8 cellular contexts compared by ENCODE assay signal in the genomic region with DNA sequence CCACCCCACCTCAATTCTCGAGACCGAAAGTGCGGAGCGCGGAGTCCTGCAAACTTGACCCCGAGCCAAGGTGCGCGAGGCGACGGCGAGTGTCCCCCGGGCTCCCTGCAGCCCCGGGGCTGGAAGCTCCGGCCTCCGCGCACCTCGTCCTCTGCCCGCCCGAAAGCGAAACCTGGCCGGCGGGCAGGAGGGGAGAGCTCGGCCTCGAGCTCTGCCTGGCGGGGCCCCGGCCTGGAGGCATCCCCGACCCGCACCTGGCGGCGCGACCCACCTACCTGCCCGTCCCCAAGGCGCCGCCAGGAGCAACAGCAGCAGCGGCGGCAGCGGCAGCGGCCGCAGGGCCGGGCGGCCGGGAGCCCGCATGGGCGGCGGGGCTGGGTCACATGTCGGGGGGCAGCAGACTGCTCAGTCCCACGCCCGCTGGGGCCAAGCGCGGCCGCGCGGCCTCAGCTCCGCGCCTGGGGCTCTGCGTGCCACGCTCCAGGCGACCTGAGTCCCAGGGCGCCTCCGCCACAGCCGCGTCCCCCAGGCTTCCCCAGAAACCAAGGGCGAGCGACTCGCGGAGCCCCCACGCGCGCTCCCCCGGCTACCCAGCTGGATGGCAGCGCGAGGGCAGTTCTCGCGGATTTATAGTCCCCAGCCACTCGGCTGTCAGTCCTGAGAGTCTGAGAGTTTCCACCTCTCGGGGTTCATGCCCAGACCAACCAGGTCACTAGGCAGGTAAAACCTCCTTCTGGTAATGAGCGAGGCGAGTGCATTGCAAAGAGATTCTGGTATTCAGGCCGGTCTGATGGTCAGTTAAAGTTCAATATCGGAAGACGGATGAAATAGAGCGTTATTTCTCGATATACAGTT. TPM values are rescaled to one million over a fixed set of nuclear protein-coding genes. Genes with fewer than 3 reads are reported as not detected.
DNase-seq lines count a peak whose midpoint lies in the region; ATAC-seq and TF ChIP-seq lines count a peak whose summit lies in the region.

Gene IL20RA, minus strand, starts transcription at position 600 of the 855 bp plus-strand sequence. Its CDS starts 237 bp downstream, at position 363.

- no peaks in the 10 kb centered on the region for H3K79me2 ChIP-seq in fibroblast of lung (ENCODE audit: control insufficient read depth, insufficient read depth, low read length)

- no peak for TF ChIP-seq CTCF in fibroblast of lung (conservative IDR thresholded peaks at IDR 0.05 in 1 of 2, IDR thresholded peaks at IDR 0.05 in 1 of 2; ENCODE audit: low read depth in 1 of 2, low read length in 2 of 2)

- H3K27me3 ChIP-seq in fibroblast of lung (ENCODE audit: control insufficient read depth, insufficient read depth, low read length) = no peaks in the 10 kb centered on the region
- H3K27me3 ChIP-seq in muscle layer of colon (ENCODE audit: control insufficient read depth in 1 of 2, insufficient read depth in 2 of 2, low read length in 2 of 2) = peaks cover 4 to 11% of the 10 kb centered on the region in 2 donors

- H3K9ac ChIP-seq in fibroblast of lung (ENCODE audit: insufficient read depth, low read length) = peak within 1 kb of the TSS; percentile 55
- H3K9ac ChIP-seq in muscle layer of colon (ENCODE audit: low read length) = no peak within 1 kb of the TSS

- H4K20me1 ChIP-seq in fibroblast of lung (ENCODE audit: control insufficient read depth, extremely low read depth, insufficient read depth, low read length) = no peaks in the 10 kb centered on the region

- H3K9me3 ChIP-seq in fibroblast of lung (ENCODE audit: control insufficient read depth, insufficient read depth, low read depth, low read length) (no peaks in the 10 kb centered on the region), muscle layer of colon (ENCODE audit: low read length) (no peaks in the 10 kb centered on the region)

- H3K27ac ChIP-seq in fibroblast of lung (ENCODE audit: insufficient read depth, low read length) (no peak within 1 kb of the TSS), muscle layer of colon (ENCODE audit: low read depth, low read length) (peak within 1 kb of the TSS; percentile 8)

- H2AFZ ChIP-seq in fibroblast of lung (ENCODE audit: low read length) = peak within 1 kb of the TSS; percentile 90

- H3K4me3 ChIP-seq in fibroblast of lung (replicated peaks in 1 of 4; ENCODE audit: control extremely low read depth in 1 of 4, insufficient read depth in 1 of 4, low read depth in 3 of 4, low read length in 4 of 4) (peak within 1 kb of the TSS; percentile 66 to 93 (median 76)), muscle layer of colon (ENCODE audit: low read depth in 1 of 2, low read length in 2 of 2) (peak within 1 kb of the TSS; percentile 62 to 75)

- H3K36me3 ChIP-seq in fibroblast of lung (ENCODE audit: control insufficient read depth, insufficient read depth, low read length) = no peaks in the 10 kb centered on the region
- no peaks in the 10 kb centered on the region for H3K36me3 ChIP-seq in muscle layer of colon (ENCODE audit: insufficient read depth, low read length)

- ATAC-seq in GM18909 (IDR thresholded peaks at IDR 0.05; ENCODE audit: poor library complexity, unreplicated experiment) (peak; percentile 58), HG03469 (IDR thresholded peaks at IDR 0.05; ENCODE audit: unreplicated experiment) (no peak), GM21381 (IDR thresholded peaks at IDR 0.05; ENCODE audit: unreplicated experiment) (no peak), GM21390 (IDR thresholded peaks at IDR 0.05; ENCODE audit: unreplicated experiment) (no peak)

- peak; percentile 30 for DNase-seq in AG08395 (ENCODE audit: low spot score)
- peak; percentile 4 for DNase-seq in T-helper 9 cell
- peak in 1 of 2 donors; percentile 14 for DNase-seq in fibroblast of lung (ENCODE audit: low read depth in 2 of 2)

- H3K4me2 ChIP-seq in fibroblast of lung (ENCODE audit: extremely low read depth, insufficient read depth, low read length) = peak within 1 kb of the TSS; percentile 83

- no peaks in the 10 kb centered on the region for H3K4me1 ChIP-seq in fibroblast of lung (ENCODE audit: control insufficient read depth, extremely low read depth, insufficient read depth, low read length)
- H3K4me1 ChIP-seq in muscle layer of colon (ENCODE audit: insufficient read depth, low read length) = no peaks in the 10 kb centered on the region

RNA-seq across cellular contexts. Expression of gene IL20RA, which starts in this region (rescaled TPM):
- total RNA-seq in fibroblast of lung = 0.33 and 0.77 TPM in 2 replicates
- 0.10 and 0.43 TPM in 2 replicates for polyA plus RNA-seq in fibroblast of lung
- 0.03 and 0.31 TPM in 2 replicates for polyA plus RNA-seq in fibroblast of lung (2012)
- polyA minus RNA-seq in fibroblast of lung (ENCODE audit: low replicate concordance) = not detected in 2 replicates
